Comparison of ENCODE assay signal across 15 cellular contexts in the genomic region with DNA sequence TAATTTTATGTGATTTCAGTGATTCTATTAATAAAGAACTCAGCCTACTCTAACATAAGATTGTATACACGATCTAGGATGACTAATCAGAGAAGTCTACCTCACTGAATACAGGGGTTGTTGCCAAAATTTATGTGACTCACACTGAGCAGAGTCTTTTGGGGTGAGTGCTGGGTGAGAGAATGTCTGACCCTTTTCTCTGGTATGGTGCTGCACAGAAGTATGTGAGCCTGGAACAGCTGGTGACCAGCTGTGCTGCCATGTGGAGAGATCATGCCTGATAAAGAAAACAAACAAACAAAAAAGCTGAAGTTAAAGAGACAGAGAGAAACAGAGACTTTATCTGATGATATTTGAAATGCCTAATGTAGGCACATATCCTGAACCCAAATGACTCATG.
DNase-seq lines count a peak whose midpoint lies in the region; ATAC-seq and TF ChIP-seq lines count a peak whose summit lies in the region.
"Had no signal": no experiment of that assay in that cellular context is flagged by ENCODE, and none has a peak within 500 bp of the region (broad histone marks: within the 10 kb centered on the region; RNA-seq: fewer than 3 reads in every experiment).

No MANE protein-coding gene starts in this region.

- H3K27ac ChIP-seq in epithelial cell of prostate (no peak overlapping the region), mesodermal cell (ENCODE audit: low read depth, low read length, severe bottlenecking) (peak overlapping the region; percentile 5)
- H3K27ac ChIP-seq: adrenal gland, SK-N-MC had no signal

- no peak overlapping the region for H3K4me3 ChIP-seq in mesodermal cell (ENCODE audit: extremely low read depth, insufficient read depth, low read length, poor library complexity, severe bottlenecking)
- H3K4me3 ChIP-seq: adrenal gland, SK-N-MC had no signal

- peak; percentile 51 for DNase-seq in COLO829 (ENCODE audit: low spot score)
- DNase-seq in NCI-H226, result peak; percentile 3
- peak; percentile 61 for DNase-seq in epithelial cell of prostate (ENCODE audit: low read depth, low spot score)
- DNase-seq in GF-D8 (lab: John Stamatoyannopoulos, UW), result no peak
- DNase-seq: activated CD8-positive, alpha-beta T cell treated with anti-CD3 and anti-CD28 coated beads, Interleukin-2, amount 10 ng/mL, durations not matched to agents 7 days and 5 days; Caco-2; glutamatergic neuron; naive thymus-derived CD4-positive, alpha-beta T cell; substantia nigra had no signal

- H3K9me3 ChIP-seq in mesodermal cell (ENCODE audit: control insufficient read depth, low read length), result no peaks in the 10 kb centered on the region
- H3K9me3 ChIP-seq: adrenal gland, Caco-2 had no signal

- H3K4me1 ChIP-seq in mesodermal cell (ENCODE audit: control insufficient read depth, insufficient read depth, low read length, poor library complexity, severe bottlenecking), result no peaks in the 10 kb centered on the region
- H3K4me1 ChIP-seq: adrenal gland, Caco-2 had no signal

- WGBS in mesodermal cell (ENCODE audit: insufficient coverage in 2 of 2), 2 experiments, result no CpG with 5 or more reads among the region's 1 CpG

- TF ChIP-seq POLR2A in GM18505 (IDR thresholded peaks at IDR 0.05; ENCODE audit: borderline replicate concordance, extremely low read depth, insufficient read depth, insufficient read length), result no peak

- H3K36me3 ChIP-seq in mesodermal cell (ENCODE audit: control insufficient read depth, insufficient read depth, low read length), result no peaks in the 10 kb centered on the region
- H3K36me3 ChIP-seq: adrenal gland had no signal

- ATAC-seq in GM21737 (IDR thresholded peaks at IDR 0.05; ENCODE audit: unreplicated experiment) (no peak), HG03342 (IDR thresholded peaks at IDR 0.05; ENCODE audit: unreplicated experiment) (no peak), GM18505 (IDR thresholded peaks at IDR 0.05; ENCODE audit: unreplicated experiment) (no peak)
- ATAC-seq: activated CD8-positive, alpha-beta T cell treated with anti-CD3 and anti-CD28 coated beads, Interleukin-2, amount 10 ng/mL, durations not matched to agents 7 days and 5 days; naive thymus-derived CD4-positive, alpha-beta T cell had no signal
